ENCODE assay signal across 18 cellular contexts in genomic region chr6:119671105-119671504, GRCh38.
"Had no signal": no experiment of that assay in that cellular context is flagged by ENCODE, and none has a peak within 500 bp of the region (broad histone marks: within the 10 kb centered on the region; RNA-seq: fewer than 3 reads in every experiment).

No MANE protein-coding gene starts in this region.

- H3K36me3 Mint-ChIP-seq: activated naive CD8-positive, alpha-beta T cell treated with anti-CD3 and anti-CD28 coated beads for 36 hours; naive thymus-derived CD8-positive, alpha-beta T cell had no signal

- H3K4me1 Mint-ChIP-seq: activated CD4-positive, alpha-beta T cell treated with anti-CD3 and anti-CD28 coated beads for 36 hours had no signal

- ATAC-seq: activated CD4-positive, alpha-beta T cell treated with anti-CD3 and anti-CD28 coated beads for 36 hours; left lung; naive thymus-derived CD8-positive, alpha-beta T cell; stimulated activated naive CD8-positive, alpha-beta T cell treated with anti-CD3 and anti-CD28 coated beads, Interleukin-15, Interleukin-2, amounts not matched to agents 100 U/mL and 50 U/mL, for 24 hours had no signal

- H3K36me3 ChIP-seq: left lung, neutrophil, ovary, prostate gland, WERI-Rb-1 had no signal

- H3K27me3 Mint-ChIP-seq: activated naive CD8-positive, alpha-beta T cell treated with anti-CD3 and anti-CD28 coated beads for 36 hours had no signal

- DNase-seq: activated CD4-positive, alpha-beta T cell treated with anti-CD3 and anti-CD28 coated beads for 36 hours; activated CD4-positive, alpha-beta T cell treated with anti-CD3 and anti-CD28 coated beads, Interleukin-2, amount 50 U/mL, for 48 hours; activated CD8-positive, alpha-beta memory T cell treated with anti-CD3 and anti-CD28 coated beads, Interleukin-2, amount 50 U/mL, for 48 hours; activated naive CD4-positive, alpha-beta T cell treated with Interleukin-2 at 50 U/mL for 16 hours; activated naive CD8-positive, alpha-beta T cell treated with anti-CD3 and anti-CD28 coated beads for 36 hours; activated T-cell treated with anti-CD3 and anti-CD28 coated beads, Interleukin-2, amount 50 U/mL, for 48 hours; amniotic stem cell; foreskin fibroblast; kidney glomerular epithelial cell; left lung; naive thymus-derived CD8-positive, alpha-beta T cell; ovary; stimulated activated CD4-positive, alpha-beta T cell treated with anti-CD3 and anti-CD28 coated beads, Interleukin-4, amount 100 ng/mL, for 24 hours; stimulated activated naive CD8-positive, alpha-beta T cell treated with anti-CD3 and anti-CD28 coated beads, Interleukin-15, Interleukin-2, amounts not matched to agents 100 U/mL and 50 U/mL, for 24 hours; WERI-Rb-1 had no signal

- H3K4me1 ChIP-seq: prostate gland had no signal

- H3K4me3 ChIP-seq: left lung, lung, ovary, prostate gland had no signal

- H3K27ac Mint-ChIP-seq: activated CD4-positive, alpha-beta T cell treated with anti-CD3 and anti-CD28 coated beads for 36 hours; activated naive CD8-positive, alpha-beta T cell treated with anti-CD3 and anti-CD28 coated beads for 36 hours; naive thymus-derived CD8-positive, alpha-beta T cell had no signal

- H3K9me3 Mint-ChIP-seq: activated naive CD8-positive, alpha-beta T cell treated with anti-CD3 and anti-CD28 coated beads for 36 hours; naive thymus-derived CD8-positive, alpha-beta T cell had no signal

- H3K27me3 ChIP-seq: left lung, neutrophil, ovary had no signal

- H3K4me3 Mint-ChIP-seq: activated CD4-positive, alpha-beta T cell treated with anti-CD3 and anti-CD28 coated beads for 36 hours; activated naive CD8-positive, alpha-beta T cell treated with anti-CD3 and anti-CD28 coated beads for 36 hours; naive thymus-derived CD8-positive, alpha-beta T cell had no signal

- H3K27ac ChIP-seq: left lung, neutrophil, ovary, prostate gland, WERI-Rb-1 had no signal

- H3K9me3 ChIP-seq: left lung, neutrophil, ovary, prostate gland had no signal
